ENCODE assay signal across 1 cellular context in genomic region chr7:151454306-151454705, GRCh38.
TF ChIP-seq lines count a peak whose summit lies in the region.

No MANE protein-coding gene starts in this region.

TF ChIP-seq in SK-N-SH, 30 proteins besides CTCF, POLR2A, EP300 and RAD21:
- TF ChIP-seq MEF2A (IDR thresholded peaks at IDR 0.05; ENCODE audit: borderline replicate concordance, low read depth) (no peak), YY1 (IDR thresholded peaks at IDR 0.05; ENCODE audit: low read depth) (no peak)
TF ChIP-seq in SK-N-SH: peak in this region for 0.
